10 cellular contexts compared by ENCODE assay signal in genomic region chr19:43777163-43777700, GRCh38. TPM values are rescaled to one million over a fixed set of nuclear protein-coding genes. Genes with fewer than 3 reads are reported as not detected.
DNase-seq lines count a peak whose midpoint lies in the region; FAIRE-seq and TF ChIP-seq lines count a peak whose summit lies in the region.
"Had no signal": no experiment of that assay in that cellular context is flagged by ENCODE, and none has a peak within 500 bp of the region (broad histone marks: within the 10 kb centered on the region; RNA-seq: fewer than 3 reads in every experiment).

No MANE protein-coding gene starts in this region.

- no peaks in the 10 kb centered on the region for H3K36me3 ChIP-seq in skeletal muscle satellite cell (ENCODE audit: insufficient read depth, low read length)
- no peaks in the 10 kb centered on the region for H3K36me3 ChIP-seq in BE2C
- H3K36me3 ChIP-seq: heart left ventricle had no signal

- H3K9ac ChIP-seq in skeletal muscle satellite cell (ENCODE audit: low read depth, low read length), result no peak overlapping the region

- H3K9me3 ChIP-seq in skeletal muscle satellite cell (replicated peaks; ENCODE audit: low read length) (no peaks in the 10 kb centered on the region), BE2C (no peaks in the 10 kb centered on the region)
- H3K9me3 ChIP-seq: heart left ventricle had no signal

- no peak overlapping the region for H3K4me3 ChIP-seq in skeletal muscle satellite cell (ENCODE audit: low read length)
- no peak overlapping the region for H3K4me3 ChIP-seq in BE2C (ENCODE audit: low read depth, low read length)

- H3K4me2 ChIP-seq in skeletal muscle satellite cell (ENCODE audit: low read length), result peak overlapping the region; percentile 32

- no peak for TF ChIP-seq CTCF in BE2C (IDR thresholded peaks at IDR 0.05; ENCODE audit: low read depth, low read length)

- H3K4me1 ChIP-seq in skeletal muscle satellite cell (ENCODE audit: control insufficient read depth, insufficient read depth, low read length), result peaks cover 34% of the 10 kb centered on the region
- no peaks in the 10 kb centered on the region for H3K4me1 ChIP-seq in BE2C

- FAIRE-seq in RCC 7860 (lab: Jason Lieb, UNC), result no peak
- FAIRE-seq: A204.1 had no signal

- H3K27me3 ChIP-seq in skeletal muscle satellite cell (ENCODE audit: control insufficient read depth, insufficient read depth, low read length), result peaks cover 3% of the 10 kb centered on the region
- H3K27me3 ChIP-seq in BE2C, result 0 out of 2 replicates have a peak, but pooled peaks cover 7% of the 10 kb centered on the region

- peak; percentile 62 for DNase-seq in NCI-H1436 (lab: John Stamatoyannopoulos, UW)
- no peak for DNase-seq in NCI-H1436 treated with DMSO at 0.1 percent for 48 hours (lab: John Stamatoyannopoulos, UW)
- DNase-seq in RCC 7860 (ENCODE audit: low spot score), result peak; percentile 15
- DNase-seq in astrocyte of the hippocampus (ENCODE audit: low read depth, low spot score), result peak; percentile 89
- DNase-seq in activated CD4-positive, CD25-positive, alpha-beta regulatory T cell treated with anti-CD3 and anti-CD28 coated beads, Interleukin-2, amount 50 U/mL, for 72 hours, result no peak
- no peak for DNase-seq in BE2C
- DNase-seq in cerebellum (ENCODE audit: low spot score), result no peak

RNA-seq across cellular contexts. Expression of gene KCNN4, which starts 3.5 kb away (rescaled TPM):
- 1.7 and 2.0 TPM in 2 replicates for total RNA-seq in skeletal muscle satellite cell (2012; rRNA removed)
- 0.66 TPM for polyA plus RNA-seq in BE2C (2012; ENCODE audit: insufficient read depth, insufficient read length, low read depth)
- 0.36 TPM for total RNA-seq in cerebellum

RNA-seq across cellular contexts. Expression of gene SMG9, which starts 22.5 kb away (rescaled TPM):
- 8.1 and 15.9 TPM in 2 replicates for total RNA-seq in skeletal muscle satellite cell (2012; rRNA removed)
- 22.4 TPM for polyA plus RNA-seq in BE2C (2012; ENCODE audit: insufficient read depth, insufficient read length, low read depth)
- 17.1 TPM for total RNA-seq in cerebellum

RNA-seq across cellular contexts. Expression of gene LYPD5, which starts 25.0 kb away (rescaled TPM):
- not detected in 2 replicates for total RNA-seq in skeletal muscle satellite cell (2012; rRNA removed)
- 0.65 TPM for polyA plus RNA-seq in BE2C (2012; ENCODE audit: insufficient read depth, insufficient read length, low read depth)
- total RNA-seq in cerebellum, result 2.6 TPM

RNA-seq across cellular contexts. Expression of gene ZNF283, which starts 49.9 kb away (rescaled TPM):
- 8.1 and 12.4 TPM in 2 replicates for total RNA-seq in skeletal muscle satellite cell (2012; rRNA removed)
- 2.0 TPM for polyA plus RNA-seq in BE2C (2012; ENCODE audit: insufficient read depth, insufficient read length, low read depth)
- total RNA-seq in cerebellum, result 50.4 TPM

Comparison
In these comparisons a context has a peak if more than half of its experiments do, and no peak if none do; other contexts are left out.
1. DNase-seq: peak in NCI-H1436 (single experiment), RCC 7860 (single experiment) and astrocyte of the hippocampus (single experiment); none in NCI-H1436 treated with DMSO at 0.1 percent for 48 hours (single experiment), activated CD4-positive, CD25-positive, alpha-beta regulatory T cell treated with anti-CD3 and anti-CD28 coated beads, Interleukin-2, amount 50 U/mL, for 72 hours (single experiment), BE2C (single experiment) and cerebellum (single experiment).